22 cellular contexts compared by ENCODE assay signal in genomic region chr4:152652102-152652501, GRCh38.
"Had no signal": no experiment of that assay in that cellular context is flagged by ENCODE, and none has a peak within 500 bp of the region (broad histone marks: within the 10 kb centered on the region; RNA-seq: fewer than 3 reads in every experiment).

No MANE protein-coding gene starts in this region.

- FAIRE-seq: islet of Langerhans, kidney had no signal

- H3K4me3 ChIP-seq: left ventricle myocardium inferior, lung, right atrium auricular region, right lobe of liver, tibial nerve, uterus had no signal

- DNase-seq: hippocampal formation; kidney; left ventricle myocardium inferior; midbrain; naive thymus-derived CD8-positive, alpha-beta T cell; occipital lobe; right lobe of liver; stimulated activated CD4-positive, alpha-beta T cell treated with anti-CD3 and anti-CD28 coated beads, Interleukin-12 subunit alpha, Interleukin-12 subunit beta, amount 100 ng/mL, for 4 hours; stimulated activated CD4-positive, alpha-beta T cell treated with anti-CD3 and anti-CD28 coated beads, Interleukin-15, amount 100 ng/mL, for 24 hours; stimulated activated CD4-positive, alpha-beta T cell treated with anti-CD3 and anti-CD28 coated beads, Interleukin-2, amount 100 ng/mL, for 24 hours; stimulated activated CD4-positive, alpha-beta T cell treated with anti-CD3 and anti-CD28 coated beads, Interleukin-4, amount 100 ng/mL, for 1 hour; stimulated activated naive CD4-positive, alpha-beta T cell; uterus had no signal

- H3K36me3 ChIP-seq: left ventricle myocardium inferior, right atrium auricular region, right lobe of liver, tibial nerve, uterus had no signal

- H3K27me3 Mint-ChIP-seq: naive thymus-derived CD8-positive, alpha-beta T cell; progenitor cell of endocrine pancreas; stimulated activated naive CD8-positive, alpha-beta T cell treated with anti-CD3 and anti-CD28 coated beads, Interleukin-15, Interleukin-2, amounts not matched to agents 100 ng/mL and 50 ng/mL, for 24 hours; type B pancreatic cell had no signal

- H3K27ac ChIP-seq: left ventricle myocardium inferior, right atrium auricular region, right lobe of liver, tibial nerve, uterus had no signal

- H3K4me1 ChIP-seq: left ventricle myocardium inferior, right atrium auricular region, tibial nerve, uterus had no signal

- H3K27me3 ChIP-seq: right atrium auricular region, right lobe of liver, tibial nerve, uterus had no signal

- H3K4me3 Mint-ChIP-seq: naive thymus-derived CD8-positive, alpha-beta T cell; nephron; neural crest cell; stimulated activated naive CD8-positive, alpha-beta T cell treated with anti-CD3 and anti-CD28 coated beads, Interleukin-15, Interleukin-2, amounts not matched to agents 100 ng/mL and 50 ng/mL, for 24 hours; type B pancreatic cell had no signal

- ATAC-seq: naive thymus-derived CD8-positive, alpha-beta T cell had no signal

- H3K9me3 ChIP-seq: right lobe of liver had no signal

- H3K27ac Mint-ChIP-seq: nephron; progenitor cell of endocrine pancreas; stimulated activated naive CD8-positive, alpha-beta T cell treated with anti-CD3 and anti-CD28 coated beads, Interleukin-15, Interleukin-2, amounts not matched to agents 100 ng/mL and 50 ng/mL, for 24 hours; type B pancreatic cell had no signal
